In genomic region chr14:90256354-90257131, GRCh38 we compare ENCODE assay signal across 1 cellular context.
TF ChIP-seq lines count a peak whose summit lies in the region.

Gene PSMC1 (plus strand): TSS chr14:90256553. CDS start chr14:90256598, 45 bp downstream.

TF ChIP-seq in HepG2, 621 proteins besides CTCF, POLR2A, EP300 and RAD21 (continued from another document and continues in another):
- TF ChIP-seq ZNF850 (CRISPR knock-in tag; conservative IDR thresholded peaks at IDR 0.05) (no peak), ELF4 (CRISPR knock-in tag; IDR thresholded peaks at IDR 0.05; ENCODE audit: borderline replicate concordance) (no peak; the same call in 1 of the 2 replicates), SRF (IDR thresholded peaks at IDR 0.05; ENCODE audit: low read depth, low read length) (no peak), ATF1 (CRISPR knock-in tag; IDR thresholded peaks at IDR 0.05) (peak; percentile 58; the same call in 1 of the 2 replicates), ZEB1 (IDR thresholded peaks at IDR 0.05; ENCODE audit: insufficient replicate concordance, low read depth) (no peak), KLF12 (CRISPR knock-in tag; IDR thresholded peaks at IDR 0.05; ENCODE audit: borderline replicate concordance) (no peak), TBL1XR1 (IDR thresholded peaks at IDR 0.05; ENCODE audit: borderline replicate concordance, low read length, partially characterized antibody) (no peak), TSC22D2 (CRISPR knock-in tag; IDR thresholded peaks at IDR 0.05; ENCODE audit: borderline replicate concordance) (peak; percentile 83; the same call in 1 of the 2 replicates), ADNP (CRISPR knock-in tag; IDR thresholded peaks at IDR 0.05) (no peak), ZUFSP (CRISPR knock-in tag; IDR thresholded peaks at IDR 0.05; ENCODE audit: borderline replicate concordance) (no peak), NFKB2 (CRISPR knock-in tag; IDR thresholded peaks at IDR 0.05; ENCODE audit: borderline replicate concordance) (peak; percentile 63; the same call in 1 of the 2 replicates), MXD3 (CRISPR knock-in tag; IDR thresholded peaks at IDR 0.05) (peak; percentile 77), MED8 (CRISPR knock-in tag; IDR thresholded peaks at IDR 0.05; ENCODE audit: insufficient replicate concordance) (no peak), ZNF710 (CRISPR knock-in tag; IDR thresholded peaks at IDR 0.05; ENCODE audit: borderline replicate concordance) (no peak), MAFK (conservative IDR thresholded peaks at IDR 0.05 in 1 of 2, IDR thresholded peaks at IDR 0.05 in 1 of 2; ENCODE audit: low read length in 2 of 2) (no peak; a peak in 1 of 4 replicates), ZNF430 (CRISPR knock-in tag; IDR thresholded peaks at IDR 0.05) (no peak), PAX8 (CRISPR knock-in tag; IDR thresholded peaks at IDR 0.05; ENCODE audit: borderline replicate concordance) (no peak), SALL2 (CRISPR knock-in tag; IDR thresholded peaks at IDR 0.05) (no peak), ZNF33A (CRISPR knock-in tag; IDR thresholded peaks at IDR 0.05; ENCODE audit: borderline replicate concordance) (no peak), ZNF569 (CRISPR knock-in tag; IDR thresholded peaks at IDR 0.05; ENCODE audit: borderline replicate concordance) (no peak), ZNF383 (CRISPR knock-in tag; IDR thresholded peaks at IDR 0.05; ENCODE audit: borderline replicate concordance) (no peak), BORCS8-MEF2B (CRISPR knock-in tag; IDR thresholded peaks at IDR 0.05) (peak; percentile 79), ZNF512 (CRISPR knock-in tag; IDR thresholded peaks at IDR 0.05) (0 out of 2 replicates have a peak, but pooled peaks have one; percentile 45), ZNF556 (CRISPR knock-in tag; IDR thresholded peaks at IDR 0.05; ENCODE audit: borderline replicate concordance) (no peak), ZNF264 (CRISPR knock-in tag; IDR thresholded peaks at IDR 0.05) (no peak), ZNF543 (CRISPR knock-in tag; IDR thresholded peaks at IDR 0.05) (no peak), KAT2B (IDR thresholded peaks at IDR 0.05; ENCODE audit: borderline replicate concordance, low read depth, low read length) (no peak), ZNF703 (CRISPR knock-in tag; IDR thresholded peaks at IDR 0.05; ENCODE audit: borderline replicate concordance) (no peak), ZNF563 (CRISPR knock-in tag; IDR thresholded peaks at IDR 0.05) (peak; percentile 62; the same call in 1 of the 2 replicates), ARID5B (CRISPR knock-in tag; IDR thresholded peaks at IDR 0.05) (peak; percentile 55)
- TF ChIP-seq, protein P1, sequence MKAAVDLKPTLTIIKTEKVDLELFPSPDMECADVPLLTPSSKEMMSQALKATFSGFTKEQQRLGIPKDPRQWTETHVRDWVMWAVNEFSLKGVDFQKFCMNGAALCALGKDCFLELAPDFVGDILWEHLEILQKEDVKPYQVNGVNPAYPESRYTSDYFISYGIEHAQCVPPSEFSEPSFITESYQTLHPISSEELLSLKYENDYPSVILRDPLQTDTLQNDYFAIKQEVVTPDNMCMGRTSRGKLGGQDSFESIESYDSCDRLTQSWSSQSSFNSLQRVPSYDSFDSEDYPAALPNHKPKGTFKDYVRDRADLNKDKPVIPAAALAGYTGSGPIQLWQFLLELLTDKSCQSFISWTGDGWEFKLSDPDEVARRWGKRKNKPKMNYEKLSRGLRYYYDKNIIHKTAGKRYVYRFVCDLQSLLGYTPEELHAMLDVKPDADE (CRISPR knock-in tag; IDR thresholded peaks at IDR 0.05) = no peak
- TF ChIP-seq, protein P2, sequence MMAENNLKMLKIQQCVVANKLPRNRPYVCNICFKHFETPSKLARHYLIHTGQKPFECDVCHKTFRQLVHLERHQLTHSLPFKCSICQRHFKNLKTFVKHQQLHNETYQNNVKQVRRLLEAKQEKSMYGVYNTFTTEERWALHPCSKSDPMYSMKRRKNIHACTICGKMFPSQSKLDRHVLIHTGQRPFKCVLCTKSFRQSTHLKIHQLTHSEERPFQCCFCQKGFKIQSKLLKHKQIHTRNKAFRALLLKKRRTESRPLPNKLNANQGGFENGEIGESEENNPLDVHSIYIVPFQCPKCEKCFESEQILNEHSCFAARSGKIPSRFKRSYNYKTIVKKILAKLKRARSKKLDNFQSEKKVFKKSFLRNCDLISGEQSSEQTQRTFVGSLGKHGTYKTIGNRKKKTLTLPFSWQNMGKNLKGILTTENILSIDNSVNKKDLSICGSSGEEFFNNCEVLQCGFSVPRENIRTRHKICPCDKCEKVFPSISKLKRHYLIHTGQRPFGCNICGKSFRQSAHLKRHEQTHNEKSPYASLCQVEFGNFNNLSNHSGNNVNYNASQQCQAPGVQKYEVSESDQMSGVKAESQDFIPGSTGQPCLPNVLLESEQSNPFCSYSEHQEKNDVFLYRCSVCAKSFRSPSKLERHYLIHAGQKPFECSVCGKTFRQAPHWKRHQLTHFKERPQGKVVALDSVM (CRISPR knock-in tag; IDR thresholded peaks at IDR 0.05) = no peak
- TF ChIP-seq, protein P3, sequence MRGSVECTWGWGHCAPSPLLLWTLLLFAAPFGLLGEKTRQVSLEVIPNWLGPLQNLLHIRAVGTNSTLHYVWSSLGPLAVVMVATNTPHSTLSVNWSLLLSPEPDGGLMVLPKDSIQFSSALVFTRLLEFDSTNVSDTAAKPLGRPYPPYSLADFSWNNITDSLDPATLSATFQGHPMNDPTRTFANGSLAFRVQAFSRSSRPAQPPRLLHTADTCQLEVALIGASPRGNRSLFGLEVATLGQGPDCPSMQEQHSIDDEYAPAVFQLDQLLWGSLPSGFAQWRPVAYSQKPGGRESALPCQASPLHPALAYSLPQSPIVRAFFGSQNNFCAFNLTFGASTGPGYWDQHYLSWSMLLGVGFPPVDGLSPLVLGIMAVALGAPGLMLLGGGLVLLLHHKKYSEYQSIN (CRISPR knock-in tag; IDR thresholded peaks at IDR 0.05; ENCODE audit: borderline replicate concordance) = no peak
- TF ChIP-seq, protein P4, sequence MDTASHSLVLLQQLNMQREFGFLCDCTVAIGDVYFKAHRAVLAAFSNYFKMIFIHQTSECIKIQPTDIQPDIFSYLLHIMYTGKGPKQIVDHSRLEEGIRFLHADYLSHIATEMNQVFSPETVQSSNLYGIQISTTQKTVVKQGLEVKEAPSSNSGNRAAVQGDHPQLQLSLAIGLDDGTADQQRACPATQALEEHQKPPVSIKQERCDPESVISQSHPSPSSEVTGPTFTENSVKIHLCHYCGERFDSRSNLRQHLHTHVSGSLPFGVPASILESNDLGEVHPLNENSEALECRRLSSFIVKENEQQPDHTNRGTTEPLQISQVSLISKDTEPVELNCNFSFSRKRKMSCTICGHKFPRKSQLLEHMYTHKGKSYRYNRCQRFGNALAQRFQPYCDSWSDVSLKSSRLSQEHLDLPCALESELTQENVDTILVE (CRISPR knock-in tag; IDR thresholded peaks at IDR 0.05) = peak; percentile 51; the same call in 1 of the 2 replicates
- TF ChIP-seq, protein P5, sequence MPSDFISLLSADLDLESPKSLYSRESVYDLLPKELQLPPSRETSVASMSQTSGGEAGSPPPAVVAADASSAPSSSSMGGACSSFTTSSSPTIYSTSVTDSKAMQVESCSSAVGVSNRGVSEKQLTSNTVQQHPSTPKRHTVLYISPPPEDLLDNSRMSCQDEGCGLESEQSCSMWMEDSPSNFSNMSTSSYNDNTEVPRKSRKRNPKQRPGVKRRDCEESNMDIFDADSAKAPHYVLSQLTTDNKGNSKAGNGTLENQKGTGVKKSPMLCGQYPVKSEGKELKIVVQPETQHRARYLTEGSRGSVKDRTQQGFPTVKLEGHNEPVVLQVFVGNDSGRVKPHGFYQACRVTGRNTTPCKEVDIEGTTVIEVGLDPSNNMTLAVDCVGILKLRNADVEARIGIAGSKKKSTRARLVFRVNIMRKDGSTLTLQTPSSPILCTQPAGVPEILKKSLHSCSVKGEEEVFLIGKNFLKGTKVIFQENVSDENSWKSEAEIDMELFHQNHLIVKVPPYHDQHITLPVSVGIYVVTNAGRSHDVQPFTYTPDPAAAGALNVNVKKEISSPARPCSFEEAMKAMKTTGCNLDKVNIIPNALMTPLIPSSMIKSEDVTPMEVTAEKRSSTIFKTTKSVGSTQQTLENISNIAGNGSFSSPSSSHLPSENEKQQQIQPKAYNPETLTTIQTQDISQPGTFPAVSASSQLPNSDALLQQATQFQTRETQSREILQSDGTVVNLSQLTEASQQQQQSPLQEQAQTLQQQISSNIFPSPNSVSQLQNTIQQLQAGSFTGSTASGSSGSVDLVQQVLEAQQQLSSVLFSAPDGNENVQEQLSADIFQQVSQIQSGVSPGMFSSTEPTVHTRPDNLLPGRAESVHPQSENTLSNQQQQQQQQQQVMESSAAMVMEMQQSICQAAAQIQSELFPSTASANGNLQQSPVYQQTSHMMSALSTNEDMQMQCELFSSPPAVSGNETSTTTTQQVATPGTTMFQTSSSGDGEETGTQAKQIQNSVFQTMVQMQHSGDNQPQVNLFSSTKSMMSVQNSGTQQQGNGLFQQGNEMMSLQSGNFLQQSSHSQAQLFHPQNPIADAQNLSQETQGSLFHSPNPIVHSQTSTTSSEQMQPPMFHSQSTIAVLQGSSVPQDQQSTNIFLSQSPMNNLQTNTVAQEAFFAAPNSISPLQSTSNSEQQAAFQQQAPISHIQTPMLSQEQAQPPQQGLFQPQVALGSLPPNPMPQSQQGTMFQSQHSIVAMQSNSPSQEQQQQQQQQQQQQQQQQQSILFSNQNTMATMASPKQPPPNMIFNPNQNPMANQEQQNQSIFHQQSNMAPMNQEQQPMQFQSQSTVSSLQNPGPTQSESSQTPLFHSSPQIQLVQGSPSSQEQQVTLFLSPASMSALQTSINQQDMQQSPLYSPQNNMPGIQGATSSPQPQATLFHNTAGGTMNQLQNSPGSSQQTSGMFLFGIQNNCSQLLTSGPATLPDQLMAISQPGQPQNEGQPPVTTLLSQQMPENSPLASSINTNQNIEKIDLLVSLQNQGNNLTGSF (CRISPR knock-in tag; IDR thresholded peaks at IDR 0.05) = 0 out of 2 replicates have a peak, but pooled peaks have one; percentile 35
- TF ChIP-seq, protein P6, sequence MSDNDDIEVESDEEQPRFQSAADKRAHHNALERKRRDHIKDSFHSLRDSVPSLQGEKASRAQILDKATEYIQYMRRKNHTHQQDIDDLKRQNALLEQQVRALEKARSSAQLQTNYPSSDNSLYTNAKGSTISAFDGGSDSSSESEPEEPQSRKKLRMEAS (IDR thresholded peaks at IDR 0.05) = peak; percentile 61; the same call in 1 of the 2 replicates
